ENCODE assay signal across 18 cellular contexts in genomic region chr5:127699416-127699815, GRCh38. TPM values are rescaled to one million over a fixed set of nuclear protein-coding genes. Genes with fewer than 3 reads are reported as not detected.
DNase-seq lines count a peak whose midpoint lies in the region; ATAC-seq and TF ChIP-seq lines count a peak whose summit lies in the region.
"Had no signal": no experiment of that assay in that cellular context is flagged by ENCODE, and none has a peak within 500 bp of the region (broad histone marks: within the 10 kb centered on the region; RNA-seq: fewer than 3 reads in every experiment).

No MANE protein-coding gene starts in this region.

- H3K27me3 ChIP-seq in neuron (ENCODE audit: insufficient read depth, low read length) = no peaks in the 10 kb centered on the region
- H3K27me3 ChIP-seq: BLaER1 had no signal

- H3K4me1 ChIP-seq in neuron (ENCODE audit: insufficient read depth, low read length) = peaks cover 13% of the 10 kb centered on the region
- H3K4me1 ChIP-seq: BLaER1 had no signal

- no peaks in the 10 kb centered on the region for H3K36me3 ChIP-seq in neuron (ENCODE audit: insufficient read depth, low read length)
- H3K36me3 ChIP-seq: BLaER1 had no signal

- H3K4me3 Mint-ChIP-seq in naive thymus-derived CD8-positive, alpha-beta T cell = no peak overlapping the region
- H3K4me3 Mint-ChIP-seq: CD8-positive, alpha-beta memory T cell; HFFc6 had no signal

- POLR2A ChIA-PET in naive thymus-derived CD8-positive, alpha-beta T cell (lab: Charles Lee) = no interaction called here

- no peak overlapping the region for H3K27ac Mint-ChIP-seq in naive thymus-derived CD8-positive, alpha-beta T cell
- H3K27ac Mint-ChIP-seq: CD8-positive, alpha-beta memory T cell; HFFc6 had no signal

- peaks cover under 1 to 9% (median 6%) of the 10 kb centered on the region in 5 donors for H3K27me3 Mint-ChIP-seq in naive thymus-derived CD8-positive, alpha-beta T cell

- H3K4me3 ChIP-seq in fibroblast of villous mesenchyme (ENCODE audit: low read depth, low read length) = no peak overlapping the region
- no peak overlapping the region for H3K4me3 ChIP-seq in neuron (ENCODE audit: low read length)
- H3K4me3 ChIP-seq: BLaER1 had no signal

- no peaks in the 10 kb centered on the region for H3K36me3 Mint-ChIP-seq in naive thymus-derived CD8-positive, alpha-beta T cell

- H2AFZ ChIP-seq in neuron (ENCODE audit: low read depth, low read length) = peak overlapping the region; percentile 12

- TF ChIP-seq CTCF in VCaP (conservative IDR thresholded peaks at IDR 0.05) (no peak), fibroblast of villous mesenchyme (IDR thresholded peaks at IDR 0.05; ENCODE audit: insufficient read depth, low read depth, low read length) (no peak)

- H3K9me3 Mint-ChIP-seq in naive thymus-derived CD8-positive, alpha-beta T cell = no peaks in the 10 kb centered on the region
- H3K9me3 Mint-ChIP-seq: CD8-positive, alpha-beta memory T cell; HFFc6 had no signal

- no peak for ATAC-seq in naive thymus-derived CD8-positive, alpha-beta T cell
- no peak for ATAC-seq in GM18502 (IDR thresholded peaks at IDR 0.05; ENCODE audit: poor library complexity, unreplicated experiment)

- no peaks in the 10 kb centered on the region for H3K9me3 ChIP-seq in neuron (ENCODE audit: low read length)
- H3K9me3 ChIP-seq: BLaER1, Caco-2 had no signal

- DNase-seq in EH (ENCODE audit: low read depth) = peak; percentile 43
- peak; percentile 54 for DNase-seq in fibroblast of villous mesenchyme (ENCODE audit: low read depth)
- DNase-seq in NK-92 treated with Interleukin-12 subunit alpha and Interleukin-12 subunit beta, amount 100 ng/mL, for 24 hours (lab: John Stamatoyannopoulos, UW) = no peak
- DNase-seq in naive thymus-derived CD8-positive, alpha-beta T cell = no peak
- DNase-seq in activated gamma-delta T cell (lab: John Stamatoyannopoulos, UW) = no peak
- DNase-seq: AML-193; Caco-2; CD8-positive, alpha-beta memory T cell; DND-41; GF-D8; GOT3; HCEC 1CT; HFFc6 had no signal

- H3K4me1 Mint-ChIP-seq in naive thymus-derived CD8-positive, alpha-beta T cell = no peaks in the 10 kb centered on the region
- H3K4me1 Mint-ChIP-seq: CD8-positive, alpha-beta memory T cell had no signal

- peak overlapping the region; percentile 80 for H3K27ac ChIP-seq in VCaP
- H3K27ac ChIP-seq: BLaER1 had no signal

RNA-seq across cellular contexts. Expression of gene CCDC192, which starts 3.8 kb away (rescaled TPM):
- not detected in 2 replicates for total RNA-seq in fibroblast of villous mesenchyme
- total RNA-seq in naive thymus-derived CD8-positive, alpha-beta T cell = not detected
- not detected for polyA plus RNA-seq in naive thymus-derived CD8-positive, alpha-beta T cell
- total RNA-seq: Caco-2; CD8-positive, alpha-beta memory T cell; HFFc6; HT1080 had no signal
- polyA plus RNA-seq: CD8-positive, alpha-beta memory T cell had no signal

RNA-seq across cellular contexts. Expression of gene CTXN3, which starts 50.5 kb away (rescaled TPM):
- total RNA-seq in fibroblast of villous mesenchyme = not detected in 2 replicates
- total RNA-seq in naive thymus-derived CD8-positive, alpha-beta T cell = not detected
- not detected for polyA plus RNA-seq in naive thymus-derived CD8-positive, alpha-beta T cell
- total RNA-seq: Caco-2; CD8-positive, alpha-beta memory T cell; HFFc6; HT1080 had no signal
- polyA plus RNA-seq: CD8-positive, alpha-beta memory T cell had no signal

Comparison
In these comparisons a context has a peak if more than half of its experiments do, and no peak if none do; other contexts are left out.
1. DNase-seq: peak in EH (single experiment) and fibroblast of villous mesenchyme (single experiment); none in NK-92 treated with Interleukin-12 subunit alpha and Interleukin-12 subunit beta, amount 100 ng/mL, for 24 hours (single experiment), naive thymus-derived CD8-positive, alpha-beta T cell (0 of 10) and activated gamma-delta T cell (single experiment).